Comparison of ENCODE assay signal across 8 cellular contexts in the genomic region with DNA sequence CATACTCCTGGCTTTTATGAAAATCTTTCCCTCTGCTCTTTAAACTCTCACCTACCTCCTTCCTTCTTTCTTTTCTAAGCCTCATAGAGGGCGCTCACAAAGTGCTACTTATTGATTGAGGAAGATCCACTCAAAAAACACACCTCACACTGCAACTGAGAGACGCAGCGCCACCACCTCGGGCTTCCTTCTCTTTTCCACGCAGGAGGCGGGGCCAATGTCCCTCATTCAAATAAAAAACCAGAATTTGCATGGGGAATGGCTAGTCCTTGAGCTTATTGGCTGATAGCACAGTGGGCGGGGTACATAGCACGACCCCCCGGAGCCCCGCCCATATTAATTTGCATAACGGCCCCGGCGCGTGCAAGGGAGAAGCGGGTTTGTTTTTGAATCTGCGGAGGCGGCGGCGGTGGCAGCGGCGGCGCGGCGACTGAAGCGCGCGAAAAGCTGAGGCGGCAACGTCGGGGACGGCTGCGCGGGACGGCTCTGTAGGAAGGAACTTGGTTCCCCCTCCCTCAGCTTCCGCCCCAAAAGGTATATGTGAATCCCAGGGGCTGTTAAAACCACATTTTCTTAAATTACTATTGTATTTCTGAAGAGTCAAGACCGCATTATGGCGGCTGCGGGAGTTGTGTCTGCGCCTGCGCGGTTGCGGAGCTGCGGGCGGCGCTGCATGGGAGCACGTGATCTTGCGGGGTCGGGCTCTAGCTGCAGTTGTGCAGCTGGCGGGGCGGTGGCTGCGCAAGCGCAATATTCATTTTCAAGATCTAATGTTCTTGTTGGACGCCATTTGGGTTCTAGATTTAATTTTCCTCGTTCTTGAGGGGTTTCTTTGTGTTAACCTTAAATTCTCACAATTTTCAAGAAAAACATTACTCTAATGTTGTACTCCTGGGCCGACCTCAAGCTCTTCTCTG. TPM values are rescaled to one million over a fixed set of nuclear protein-coding genes. Genes with fewer than 3 reads are reported as not detected.
A peak's percentile ranks its signal among the peaks of the same experiment; 100 is the strongest.
DNase-seq lines count a peak whose midpoint lies in the region; ATAC-seq and TF ChIP-seq lines count a peak whose summit lies in the region.

A gene with protein sequence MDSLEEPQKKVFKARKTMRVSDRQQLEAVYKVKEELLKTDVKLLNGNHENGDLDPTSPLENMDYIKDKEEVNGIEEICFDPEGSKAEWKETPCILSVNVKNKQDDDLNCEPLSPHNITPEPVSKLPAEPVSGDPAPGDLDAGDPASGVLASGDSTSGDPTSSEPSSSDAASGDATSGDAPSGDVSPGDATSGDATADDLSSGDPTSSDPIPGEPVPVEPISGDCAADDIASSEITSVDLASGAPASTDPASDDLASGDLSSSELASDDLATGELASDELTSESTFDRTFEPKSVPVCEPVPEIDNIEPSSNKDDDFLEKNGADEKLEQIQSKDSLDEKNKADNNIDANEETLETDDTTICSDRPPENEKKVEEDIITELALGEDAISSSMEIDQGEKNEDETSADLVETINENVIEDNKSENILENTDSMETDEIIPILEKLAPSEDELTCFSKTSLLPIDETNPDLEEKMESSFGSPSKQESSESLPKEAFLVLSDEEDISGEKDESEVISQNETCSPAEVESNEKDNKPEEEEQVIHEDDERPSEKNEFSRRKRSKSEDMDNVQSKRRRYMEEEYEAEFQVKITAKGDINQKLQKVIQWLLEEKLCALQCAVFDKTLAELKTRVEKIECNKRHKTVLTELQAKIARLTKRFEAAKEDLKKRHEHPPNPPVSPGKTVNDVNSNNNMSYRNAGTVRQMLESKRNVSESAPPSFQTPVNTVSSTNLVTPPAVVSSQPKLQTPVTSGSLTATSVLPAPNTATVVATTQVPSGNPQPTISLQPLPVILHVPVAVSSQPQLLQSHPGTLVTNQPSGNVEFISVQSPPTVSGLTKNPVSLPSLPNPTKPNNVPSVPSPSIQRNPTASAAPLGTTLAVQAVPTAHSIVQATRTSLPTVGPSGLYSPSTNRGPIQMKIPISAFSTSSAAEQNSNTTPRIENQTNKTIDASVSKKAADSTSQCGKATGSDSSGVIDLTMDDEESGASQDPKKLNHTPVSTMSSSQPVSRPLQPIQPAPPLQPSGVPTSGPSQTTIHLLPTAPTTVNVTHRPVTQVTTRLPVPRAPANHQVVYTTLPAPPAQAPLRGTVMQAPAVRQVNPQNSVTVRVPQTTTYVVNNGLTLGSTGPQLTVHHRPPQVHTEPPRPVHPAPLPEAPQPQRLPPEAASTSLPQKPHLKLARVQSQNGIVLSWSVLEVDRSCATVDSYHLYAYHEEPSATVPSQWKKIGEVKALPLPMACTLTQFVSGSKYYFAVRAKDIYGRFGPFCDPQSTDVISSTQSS (plus strand): TSS at position 389 of the 917 bp plus-strand sequence. CDS start 58,234 bp downstream, outside the sequence.

- H3K27ac ChIP-seq in PC-3 (ENCODE audit: low read length) = peak within 1 kb of the TSS; percentile 98
- H3K27ac ChIP-seq in esophagus (ENCODE audit: low read depth in 2 of 2, low read length in 1 of 2) = peak within 1 kb of the TSS; percentile 99 to 100

- peaks cover 10% of the 10 kb centered on the region for H3K36me3 Mint-ChIP-seq in activated T-cell treated with anti-CD3 and anti-CD28 coated beads, Interleukin-2, amount 50 U/mL, for 4 hours (ENCODE audit: insufficient read depth)

- H3K79me2 ChIP-seq in PC-3 (ENCODE audit: low read length) = peaks cover 48% of the 10 kb centered on the region

- DNase-seq in DMS 273 treated with DMSO at 0.1 percent for 48 hours (lab: John Stamatoyannopoulos, UW) (peak; percentile 94), HuH-7.5 (ENCODE audit: low spot score) (peak; percentile 98), PC-3 (peak; percentile 94)
- DNase-seq in activated T-cell treated with anti-CD3 and anti-CD28 coated beads, Interleukin-2, amount 50 U/mL, for 4 hours = peak; percentile 92
- DNase-seq in stimulated activated CD8-positive, alpha-beta memory T cell treated with anti-CD3 and anti-CD28 coated beads, Interleukin-7, amount 100 ng/mL, for 1 hour (ENCODE audit: low read depth in 2 of 2) = peak; percentile 89 to 92

- peaks cover 7% of the 10 kb centered on the region for H3K9me3 Mint-ChIP-seq in activated T-cell treated with anti-CD3 and anti-CD28 coated beads, Interleukin-2, amount 50 U/mL, for 4 hours

- H3K9ac ChIP-seq in PC-3 (ENCODE audit: low read length) (peak within 1 kb of the TSS; percentile 94), mucosa of stomach (ENCODE audit: low read length) (peak within 1 kb of the TSS; percentile 78)

- CTCF ChIA-PET in PC-3 (lab: Charles Lee) = interaction anchor here (0.6 to 1.4 kb wide), 7 partner anchors 40 to 352 kb away, joined by 3 to 8 read pairs (median 5); no protein-coding TSS in a partner anchor

- peak within 1 kb of the TSS; percentile 97 for H3K4me2 ChIP-seq in PC-3 (ENCODE audit: low read length)

- TSS peak; percentile 62 for BruUV-seq in PC-3 (replicated peaks; lab: Mats Ljungman, UMichigan)

- H3K27me3 Mint-ChIP-seq in activated T-cell treated with anti-CD3 and anti-CD28 coated beads, Interleukin-2, amount 50 U/mL, for 4 hours (ENCODE audit: low read depth) = no peaks in the 10 kb centered on the region

- peak within 1 kb of the TSS; percentile 92 for H2AFZ ChIP-seq in PC-3 (ENCODE audit: low read length)

- H3K4me1 ChIP-seq in PC-3 (ENCODE audit: insufficient read depth, low read length) (peaks cover 3% of the 10 kb centered on the region; the same call in 1 of the 2 replicates), esophagus (ENCODE audit: control insufficient read depth in 2 of 2, insufficient read depth in 2 of 2, low read length in 1 of 2) (no peaks in the 10 kb centered on the region), mucosa of stomach (ENCODE audit: control insufficient read depth, insufficient read depth, low read length) (no peaks in the 10 kb centered on the region)

- ATAC-seq in GM21515 (IDR thresholded peaks at IDR 0.05; ENCODE audit: unreplicated experiment) (peak; percentile 65), PC-3 (peak; percentile 93)
- ATAC-seq in activated T-cell treated with anti-CD3 and anti-CD28 coated beads, Interleukin-2, amount 50 U/mL, for 4 hours = peak; percentile 87 to 91

- no peaks in the 10 kb centered on the region for H3K9me2 ChIP-seq in PC-3 (replicated peaks; ENCODE audit: low read length)

- H3K4me3 Mint-ChIP-seq in activated T-cell treated with anti-CD3 and anti-CD28 coated beads, Interleukin-2, amount 50 U/mL, for 4 hours = peak within 1 kb of the TSS; percentile 84

- no peaks in the 10 kb centered on the region for H3K9me3 ChIP-seq in PC-3 (ENCODE audit: low read length)
- H3K9me3 ChIP-seq in esophagus (ENCODE audit: control insufficient read depth in 2 of 2, insufficient read depth in 1 of 2, low read depth in 1 of 2, low read length in 1 of 2) = no peaks in the 10 kb centered on the region
- H3K9me3 ChIP-seq in mucosa of stomach (ENCODE audit: control insufficient read depth, low read length) = no peaks in the 10 kb centered on the region

- no peaks in the 10 kb centered on the region for H3F3A ChIP-seq in PC-3 (ENCODE audit: low read length, unreplicated experiment)

- peaks cover 43% of the 10 kb centered on the region for H3K4me1 Mint-ChIP-seq in activated T-cell treated with anti-CD3 and anti-CD28 coated beads, Interleukin-2, amount 50 U/mL, for 4 hours (ENCODE audit: low read depth)

- TF ChIP-seq CTCF in PC-3 (conservative IDR thresholded peaks at IDR 0.05; ENCODE audit: low read depth, low read length) = peak; percentile 55

- H3K27me3 ChIP-seq in PC-3 (ENCODE audit: low read length) (no peaks in the 10 kb centered on the region), esophagus (ENCODE audit: control insufficient read depth in 1 of 2, insufficient read depth in 2 of 2, low read length in 2 of 2) (no peaks in the 10 kb centered on the region), mucosa of stomach (ENCODE audit: control insufficient read depth, insufficient read depth, low read length) (no peaks in the 10 kb centered on the region)

- intact Hi-C loops in PC-3 (cut with micrococcal nuclease) = loop anchor here (1.0 to 5.0 kb wide), 5 partner anchors 52 to 178 kb away; no protein-coding TSS in a partner anchor

- 0 to 1% methylated on average over 55 of the region's 55 CpGs for WGBS in esophagus, 2 donors

- POLR2A ChIA-PET in PC-3 (lab: Charles Lee; ENCODE audit: unreplicated experiment) = interaction anchor here (0.5 to 1.0 kb wide), 7 partner anchors 50 to 109 kb away, joined by 3 to 11 read pairs (median 4); no protein-coding TSS in a partner anchor

- H4K20me1 ChIP-seq in PC-3 (ENCODE audit: low read length) = peaks cover 8% of the 10 kb centered on the region; the same call in 1 of the 2 replicates

- H3K4me3 ChIP-seq in PC-3 (ENCODE audit: low read length) (peak within 1 kb of the TSS; percentile 83), esophagus (ENCODE audit: low read depth in 1 of 2, low read length in 2 of 2) (peak within 1 kb of the TSS; percentile 72 to 80), mucosa of stomach (ENCODE audit: low read length) (peak within 1 kb of the TSS; percentile 70)

- H3K36me3 ChIP-seq in PC-3 (ENCODE audit: low read depth, low read length) = no peaks in the 10 kb centered on the region; the same call in 1 of the 2 replicates
- no peaks in the 10 kb centered on the region for H3K36me3 ChIP-seq in esophagus (ENCODE audit: control insufficient read depth in 2 of 2, insufficient read depth in 2 of 2, low read length in 1 of 2)
- H3K36me3 ChIP-seq in mucosa of stomach (ENCODE audit: control insufficient read depth, insufficient read depth, low read length) = no peaks in the 10 kb centered on the region

RNA-seq across cellular contexts. Expression of the gene that starts here (rescaled TPM):
- total RNA-seq in PC-3 (2014; rRNA removed) = 12.5 and 16.9 TPM in 2 replicates
- total RNA-seq in activated T-cell treated with anti-CD3 and anti-CD28 coated beads, Interleukin-2, amount 50 U/mL, for 4 hours = 10 to 100 TPM; 33.5 to 54.6 (median 39.4) TPM
- 10 to 100 TPM in 1 of 2 donors, 1 to 10 TPM in 1; 8.0 to 10.1 TPM for polyA plus RNA-seq in esophagus

Comparison
In these comparisons a context has a peak if more than half of its experiments do, and no peak if none do; other contexts are left out.
1. Peak in every context shown above with its lines: DNase-seq, ATAC-seq, H3K4me3 ChIP-seq and H3K27ac ChIP-seq.